In genomic region chr9:34989056-34989945, GRCh38 we compare ENCODE assay signal across 8 cellular contexts.
DNase-seq lines count a peak whose midpoint lies in the region; ATAC-seq and TF ChIP-seq lines count a peak whose summit lies in the region.

Gene DNAJB5 (plus strand): TSS chr9:34989745. CDS start chr9:34990631, 886 bp downstream.

- H3K27me3 Mint-ChIP-seq in central memory CD8-positive, alpha-beta T cell, result no peaks in the 10 kb centered on the region

- TF ChIP-seq CTCF in AG09319 (IDR thresholded peaks at IDR 0.05; ENCODE audit: low read depth, low read length), result no peak

- peaks cover 33% of the 10 kb centered on the region for H3K4me1 Mint-ChIP-seq in central memory CD8-positive, alpha-beta T cell

- H3K36me3 Mint-ChIP-seq in central memory CD8-positive, alpha-beta T cell (ENCODE audit: insufficient read depth), result peaks cover 5% of the 10 kb centered on the region

- H3K4me3 Mint-ChIP-seq in central memory CD8-positive, alpha-beta T cell, result peak within 1 kb of the TSS; percentile 82

- DNase-seq in AG09319 (ENCODE audit: extremely low read depth, low read depth) (peak; percentile 100), NCI-H345 (lab: John Stamatoyannopoulos, UW) (peak; percentile 99), inferior parietal cortex (ENCODE audit: extremely low spot score) (peak; percentile 99), smooth muscle cell of the brain vasculature (ENCODE audit: low read depth, low spot score) (peak; percentile 99)
- DNase-seq in activated CD4-positive, CD25-positive, alpha-beta regulatory T cell treated with anti-CD3 and anti-CD28 coated beads, Interleukin-2, amount 50 U/mL, for 16 hours (ENCODE audit: low read depth, low spot score), result peak; percentile 95
- peak; percentile 95 to 97 for DNase-seq in central memory CD8-positive, alpha-beta T cell (ENCODE audit: low spot score in 2 of 2)

- peak within 1 kb of the TSS; percentile 97 for H3K27ac Mint-ChIP-seq in central memory CD8-positive, alpha-beta T cell (ENCODE audit: low read depth)

- ATAC-seq in GM19025 (IDR thresholded peaks at IDR 0.05; ENCODE audit: low read depth, unreplicated experiment) (peak; percentile 84), HG03280 (IDR thresholded peaks at IDR 0.05; ENCODE audit: unreplicated experiment) (peak; percentile 89)
- peak; percentile 98 for ATAC-seq in central memory CD8-positive, alpha-beta T cell (replicated peaks; ENCODE audit: extremely low read depth, poor library complexity, severe bottlenecking)

- H3K9me3 Mint-ChIP-seq in central memory CD8-positive, alpha-beta T cell, result no peaks in the 10 kb centered on the region

Comparison
In these comparisons a context has a peak if more than half of its experiments do, and no peak if none do; other contexts are left out.
1. Peak in every context shown above with its lines: DNase-seq and ATAC-seq.